Comparison of ENCODE assay signal across 8 cellular contexts in genomic region chr6:26172496-26172958, GRCh38.
DNase-seq lines count a peak whose midpoint lies in the region; ATAC-seq and TF ChIP-seq lines count a peak whose summit lies in the region.

No MANE protein-coding gene starts in this region.

- intact Hi-C loops in heart right ventricle (cut with DNase I), result loop anchor here in 3 of 10 donors (1.0 to 10.0 kb wide), 3 partner anchors 49 to 425 kb away; partner anchors contain the start of gene ABT1 (in 2 of the 3)

- H3K9me3 Mint-ChIP-seq in activated naive CD8-positive, alpha-beta T cell treated with anti-CD3 and anti-CD28 coated beads, Interleukin-2, amount 10 ng/mL, durations not matched to agents 7 days and 5 days, result no peaks in the 10 kb centered on the region

- in situ Hi-C loops in HAP-1 (cut with MboI; ENCODE audit: low sequenced_read_pairs) (no loop called here), GM13976 (cut with MboI; ENCODE audit: low sequenced_read_pairs, unreplicated experiment) (no loop called here)

- H3K27me3 ChIP-seq in HAP-1 (ENCODE audit: low read depth) (no peaks in the 10 kb centered on the region), heart right ventricle (no peaks in the 10 kb centered on the region)

- no peaks in the 10 kb centered on the region for H3K27me3 Mint-ChIP-seq in activated naive CD8-positive, alpha-beta T cell treated with anti-CD3 and anti-CD28 coated beads, Interleukin-2, amount 10 ng/mL, durations not matched to agents 7 days and 5 days

- DNase-seq in EL (peak; percentile 53), HAP-1 (ENCODE audit: low spot score in 2 of 2) (peak; percentile 22 to 43), NCI-H2171 treated with DMSO at 0.1 percent for 48 hours (lab: John Stamatoyannopoulos, UW) (peak; percentile 77), heart right ventricle (no peak), putamen (ENCODE audit: low spot score) (peak; percentile 45), GM13976 (ENCODE audit: low spot score) (no peak), iPS-NIHi7 (ENCODE audit: extremely low spot score) (no peak)
- no peak for DNase-seq in activated naive CD8-positive, alpha-beta T cell treated with anti-CD3 and anti-CD28 coated beads, Interleukin-2, amount 10 ng/mL, durations not matched to agents 7 days and 5 days

- H3K36me3 Mint-ChIP-seq in activated naive CD8-positive, alpha-beta T cell treated with anti-CD3 and anti-CD28 coated beads, Interleukin-2, amount 10 ng/mL, durations not matched to agents 7 days and 5 days, result no peaks in the 10 kb centered on the region

- TF ChIP-seq CTCF in heart right ventricle (IDR thresholded peaks at IDR 0.05) (no peak), GM13976 (IDR thresholded peaks at IDR 0.05; ENCODE audit: borderline replicate concordance, control extremely low read depth, extremely low read depth, insufficient read depth, missing control alignments) (no peak)

- H3K4me3 Mint-ChIP-seq in activated naive CD8-positive, alpha-beta T cell treated with anti-CD3 and anti-CD28 coated beads, Interleukin-2, amount 10 ng/mL, durations not matched to agents 7 days and 5 days, result peak overlapping the region; percentile 89

- peaks cover 49% of the 10 kb centered on the region for H3K4me1 Mint-ChIP-seq in activated naive CD8-positive, alpha-beta T cell treated with anti-CD3 and anti-CD28 coated beads, Interleukin-2, amount 10 ng/mL, durations not matched to agents 7 days and 5 days

- ATAC-seq in activated naive CD8-positive, alpha-beta T cell treated with anti-CD3 and anti-CD28 coated beads, Interleukin-2, amount 10 ng/mL, durations not matched to agents 7 days and 5 days (ENCODE audit: low read depth), result peak; percentile 46
- ATAC-seq in heart right ventricle, result peak; percentile 35 to 70 (median 57)

- peak overlapping the region; percentile 98 for H3K27ac Mint-ChIP-seq in activated naive CD8-positive, alpha-beta T cell treated with anti-CD3 and anti-CD28 coated beads, Interleukin-2, amount 10 ng/mL, durations not matched to agents 7 days and 5 days

- WGBS in heart right ventricle, 2 donors, result 4 to 6% methylated on average over 14 of the region's 14 CpGs

- H3K4me1 ChIP-seq in HAP-1, result peaks cover 30% of the 10 kb centered on the region
- peaks cover 0 to 36% (median 13%) of the 10 kb centered on the region in 9 donors for H3K4me1 ChIP-seq in heart right ventricle

- H3K4me3 ChIP-seq in HAP-1 (peak overlapping the region; percentile 61), heart right ventricle (peak overlapping the region; percentile 54 to 79 (median 70))

- H3K36me3 ChIP-seq in HAP-1 (replicated peaks) (no peaks in the 10 kb centered on the region), heart right ventricle (no peaks in the 10 kb centered on the region)

- H3K27ac ChIP-seq in heart right ventricle, result peak overlapping the region; percentile 82 to 99 (median 97)

- H3K9me3 ChIP-seq in HAP-1 (no peaks in the 10 kb centered on the region), heart right ventricle (no peaks in the 10 kb centered on the region)

- POLR2A ChIA-PET in activated naive CD8-positive, alpha-beta T cell treated with anti-CD3 and anti-CD28 coated beads, Interleukin-2, amount 10 ng/mL, durations not matched to agents 7 days and 5 days (lab: Charles Lee), result interaction anchor here (0.6 to 12.1 kb wide), 29 partner anchors 14 to 1699 kb away, joined by 3 to 421 read pairs (median 7); a partner anchor contains a TSS

Comparison
In these comparisons a context has a peak if more than half of its experiments do, and no peak if none do; other contexts are left out.
1. DNase-seq: peak in EL (single experiment), HAP-1 (2 of 2), NCI-H2171 treated with DMSO at 0.1 percent for 48 hours (single experiment) and putamen (single experiment); none in activated naive CD8-positive, alpha-beta T cell treated with anti-CD3 and anti-CD28 coated beads, Interleukin-2, amount 10 ng/mL, durations not matched to agents 7 days and 5 days (single experiment), heart right ventricle (0 of 2), GM13976 (single experiment) and iPS-NIHi7 (single experiment).